ENCODE assay signal across 8 cellular contexts in genomic region chr2:101308432-101309210, GRCh38. TPM values are rescaled to one million over a fixed set of nuclear protein-coding genes. Genes with fewer than 3 reads are reported as not detected.
DNase-seq lines count a peak whose midpoint lies in the region; TF ChIP-seq lines count a peak whose summit lies in the region.

A gene with protein sequence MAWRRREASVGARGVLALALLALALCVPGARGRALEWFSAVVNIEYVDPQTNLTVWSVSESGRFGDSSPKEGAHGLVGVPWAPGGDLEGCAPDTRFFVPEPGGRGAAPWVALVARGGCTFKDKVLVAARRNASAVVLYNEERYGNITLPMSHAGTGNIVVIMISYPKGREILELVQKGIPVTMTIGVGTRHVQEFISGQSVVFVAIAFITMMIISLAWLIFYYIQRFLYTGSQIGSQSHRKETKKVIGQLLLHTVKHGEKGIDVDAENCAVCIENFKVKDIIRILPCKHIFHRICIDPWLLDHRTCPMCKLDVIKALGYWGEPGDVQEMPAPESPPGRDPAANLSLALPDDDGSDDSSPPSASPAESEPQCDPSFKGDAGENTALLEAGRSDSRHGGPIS (minus strand): TSS chr2:101308701. CDS start chr2:101308588, 113 bp downstream.

- H3K9ac ChIP-seq in neural cell (ENCODE audit: low read length) = peak within 1 kb of the TSS; percentile 78

- no peaks in the 10 kb centered on the region for H3K9me2 ChIP-seq in neural cell (ENCODE audit: insufficient read depth, low read length)

- no peak for TF ChIP-seq RAD21 in neural cell (conservative IDR thresholded peaks at IDR 0.05)

- peak; percentile 96 for TF ChIP-seq POLR2A in Raji (IDR thresholded peaks at IDR 0.05; ENCODE audit: insufficient read depth, low read depth, low read length)
- peak in 1 of 4 donors; percentile 57 for TF ChIP-seq POLR2A in stomach (IDR thresholded peaks at IDR 0.05)

- peaks cover 25 to 54% (median 38%) of the 10 kb centered on the region in 4 donors for H3K4me1 ChIP-seq in stomach

- TF ChIP-seq EP300 in neural cell (conservative IDR thresholded peaks at IDR 0.05; ENCODE audit: poor library complexity, severe bottlenecking) (no peak), stomach (IDR thresholded peaks at IDR 0.05) (no peak)

- TF ChIP-seq CTCF in fibroblast of the aortic adventitia (IDR thresholded peaks at IDR 0.05; ENCODE audit: insufficient read depth, low read length) = no peak
- peak; percentile 33 for TF ChIP-seq CTCF in neural cell (IDR thresholded peaks at IDR 0.05; ENCODE audit: poor library complexity, severe bottlenecking)
- peak in 2 of 7 experiments; percentile 9 to 13 for TF ChIP-seq CTCF in stomach (IDR thresholded peaks at IDR 0.05)

- H2AFZ ChIP-seq in neural cell (ENCODE audit: low read depth, low read length) = peak within 1 kb of the TSS; percentile 85

- no peaks in the 10 kb centered on the region for H3K9me3 ChIP-seq in neural cell (ENCODE audit: low read length)
- no peaks in the 10 kb centered on the region for H3K9me3 ChIP-seq in stomach

- 2 to 14% (median 3%) methylated on average over 14 to 76 of the region's 76 CpGs for WGBS in stomach, 5 donors

- H3K4me3 ChIP-seq in H7 (ENCODE audit: insufficient read depth, low read depth, low read length) (peak within 1 kb of the TSS; percentile 86), fibroblast of the aortic adventitia (ENCODE audit: low read depth, low read length) (peak within 1 kb of the TSS; percentile 88), neural cell (ENCODE audit: low read length) (peak within 1 kb of the TSS; percentile 93), stomach (peak within 1 kb of the TSS; percentile 79 to 92 (median 89))

- H3K36me3 ChIP-seq in H7 (replicated peaks; ENCODE audit: control insufficient read depth, insufficient read depth, low read length) = no peaks in the 10 kb centered on the region
- no peaks in the 10 kb centered on the region for H3K36me3 ChIP-seq in neural cell (ENCODE audit: insufficient read depth, low read length)
- H3K36me3 ChIP-seq in stomach = no peaks in the 10 kb centered on the region

- DNase-seq in ELR (ENCODE audit: low read depth) (peak; percentile 92), H7 (peak; percentile 99), M059J (ENCODE audit: low read depth) (peak; percentile 54), fibroblast of the aortic adventitia (ENCODE audit: low read depth) (peak; percentile 90), stomach (peak; percentile 95)
- DNase-seq in activated T-helper 9 cell treated with anti-CD3 and anti-CD28 coated beads, Interleukin-2, amount 50 U/mL, for 16 hours (ENCODE audit: low read depth) = peak; percentile 90

- H4K20me1 ChIP-seq in neural cell (ENCODE audit: insufficient read depth) = no peaks in the 10 kb centered on the region

- intact Hi-C loops in stomach (cut with DNase I; ENCODE audit: low total_unique reads) = no loop called here

- H3K79me2 ChIP-seq in neural cell (replicated peaks; ENCODE audit: insufficient read depth, low read length) = peaks cover 26% of the 10 kb centered on the region

- H3K4me2 ChIP-seq in neural cell (ENCODE audit: low read length) = peak within 1 kb of the TSS; percentile 93

- H3K27ac ChIP-seq in neural cell (ENCODE audit: low read length) (peak within 1 kb of the TSS; percentile 52), stomach (peak within 1 kb of the TSS; percentile 87 to 95 (median 94))

- peaks cover 5% of the 10 kb centered on the region; the same call in 1 of the 2 replicates for H3K27me3 ChIP-seq in H7 (ENCODE audit: control insufficient read depth, insufficient read depth, low read length)
- H3K27me3 ChIP-seq in neural cell (ENCODE audit: insufficient read depth, low read depth, low read length) = no peaks in the 10 kb centered on the region
- no peaks in the 10 kb centered on the region for H3K27me3 ChIP-seq in stomach

- H3F3A ChIP-seq in neural cell (ENCODE audit: insufficient read depth, low read length, poor library complexity, severe bottlenecking) = no peaks in the 10 kb centered on the region

TF ChIP-seq in neural cell, 6 proteins besides CTCF, POLR2A, EP300 and RAD21:
- TF ChIP-seq POLR2AphosphoS5 (IDR thresholded peaks at IDR 0.05) (peak; percentile 85), EZH2 (IDR thresholded peaks at IDR 0.05; ENCODE audit: borderline replicate concordance, insufficient read depth, low read length, poor library complexity, severe bottlenecking) (no peak), TAF1 (IDR thresholded peaks at IDR 0.05; ENCODE audit: low read depth) (no peak), SMC3 (conservative IDR thresholded peaks at IDR 0.05; ENCODE audit: poor library complexity) (peak; percentile 22), MXI1 (conservative IDR thresholded peaks at IDR 0.05; ENCODE audit: poor library complexity, severe bottlenecking) (peak; percentile 69)

RNA-seq across cellular contexts. Expression of the gene that starts here (rescaled TPM):
- total RNA-seq in H7 (2014; rRNA removed; shearing (Covaris generic)) = 17.9 and 29.9 TPM in 2 replicates
- total RNA-seq in M059J (2014; rRNA removed; shearing (Covaris generic)) = 4.6 and 9.3 TPM in 2 replicates
- total RNA-seq in fibroblast of the aortic adventitia (ENCODE audit: low replicate concordance) (46.4 and 50.7 TPM in 2 replicates), stomach (100 to 1,000 TPM in 1 of 5 donors, 10 to 100 TPM in 4; 25.7 to 154 (median 48.4) TPM)
- polyA plus RNA-seq in neural cell (30.6 and 39.7 TPM in 2 replicates), stomach (10 to 100 TPM; 14.8 to 34.9 (median 17.6) TPM)
- polyA minus RNA-seq in neural cell = 41.4 and 53.4 TPM in 2 replicates

Comparison
In these comparisons a context has a peak if more than half of its experiments do, and no peak if none do; other contexts are left out.
1. Peak in every context shown above with its lines: DNase-seq, H3K4me3 ChIP-seq and H3K27ac ChIP-seq.